In genomic region chr12:5442251-5443006, GRCh38 we compare ENCODE assay signal across 8 cellular contexts. TPM values are rescaled to one million over a fixed set of nuclear protein-coding genes. Genes with fewer than 3 reads are reported as not detected.
DNase-seq lines count a peak whose midpoint lies in the region; ATAC-seq, FAIRE-seq and TF ChIP-seq lines count a peak whose summit lies in the region.

No MANE protein-coding gene starts in this region.

- H3K79me2 ChIP-seq in osteoblast (ENCODE audit: insufficient read depth, low read length): no peaks in the 10 kb centered on the region

- H2AFZ ChIP-seq in osteoblast (ENCODE audit: low read length): no peak overlapping the region

- no peak overlapping the region for H3K4me2 ChIP-seq in osteoblast (ENCODE audit: insufficient read depth, low read length)

- no peaks in the 10 kb centered on the region for H3K27me3 ChIP-seq in osteoblast (ENCODE audit: insufficient read depth, low read length)

- H3K36me3 ChIP-seq in osteoblast (ENCODE audit: insufficient read depth, low read length): no peaks in the 10 kb centered on the region

- H4K20me1 ChIP-seq in osteoblast (ENCODE audit: insufficient read depth, low read length): no peaks in the 10 kb centered on the region

- no peak overlapping the region for H3K27ac ChIP-seq in osteoblast (ENCODE audit: low read depth, low read length)

- TF ChIP-seq CTCF in epithelial cell of esophagus (IDR thresholded peaks at IDR 0.05; ENCODE audit: insufficient read depth, low read depth, low read length, missing control alignments): peak; percentile 72
- TF ChIP-seq CTCF in osteoblast (IDR thresholded peaks at IDR 0.05; ENCODE audit: extremely low read depth, low read depth, low read length): peak; percentile 64

- H3K4me3 ChIP-seq in epithelial cell of esophagus (ENCODE audit: low read length): no peak overlapping the region
- H3K4me3 ChIP-seq in osteoblast (ENCODE audit: insufficient read depth, low read length): no peak overlapping the region

- H3K9me3 ChIP-seq in osteoblast (ENCODE audit: low read depth, low read length): peaks cover 2% of the 10 kb centered on the region

- H3K4me1 ChIP-seq in osteoblast (ENCODE audit: insufficient read depth, low read length): peaks cover 3% of the 10 kb centered on the region

- DNase-seq in NOMO-1 treated with DMSO at 0.1 percent for 48 hours (lab: John Stamatoyannopoulos, UW; ENCODE audit: unreplicated experiment) (peak; percentile 3), NOMO-1 treated with dmso at 0.1 percent for 144 hours (lab: John Stamatoyannopoulos, UW; ENCODE audit: unreplicated experiment) (no peak), NCI-H82 treated with DMSO at 0.1 percent for 48 hours (lab: John Stamatoyannopoulos, UW; ENCODE audit: unreplicated experiment) (peak; percentile 43), epithelial cell of esophagus (ENCODE audit: low read depth) (peak; percentile 66), osteoblast (ENCODE audit: insufficient read length, low spot score, missing footprints) (no peak), GM19239 (ENCODE audit: insufficient read length, low spot score) (no peak), T1000 (lab: John Stamatoyannopoulos, UW) (no peak)

- no peak for FAIRE-seq in GM19239 (lab: Jason Lieb, UNC)

- no peak for ATAC-seq in GM19328 (IDR thresholded peaks at IDR 0.05; ENCODE audit: unreplicated experiment)

RNA-seq across cellular contexts. Expression of gene NTF3, which starts 10.5 kb away (rescaled TPM):
- total RNA-seq in osteoblast: under 0.01 and 1.1 TPM in 2 replicates

Comparison
In these comparisons a context has a peak if more than half of its experiments do, and no peak if none do; other contexts are left out.
1. DNase-seq: peak in NOMO-1 treated with DMSO at 0.1 percent for 48 hours (single experiment), NCI-H82 treated with DMSO at 0.1 percent for 48 hours (single experiment) and epithelial cell of esophagus (single experiment); none in NOMO-1 treated with dmso at 0.1 percent for 144 hours (single experiment), osteoblast (single experiment), GM19239 (single experiment) and T1000 (single experiment).